In the genomic region with DNA sequence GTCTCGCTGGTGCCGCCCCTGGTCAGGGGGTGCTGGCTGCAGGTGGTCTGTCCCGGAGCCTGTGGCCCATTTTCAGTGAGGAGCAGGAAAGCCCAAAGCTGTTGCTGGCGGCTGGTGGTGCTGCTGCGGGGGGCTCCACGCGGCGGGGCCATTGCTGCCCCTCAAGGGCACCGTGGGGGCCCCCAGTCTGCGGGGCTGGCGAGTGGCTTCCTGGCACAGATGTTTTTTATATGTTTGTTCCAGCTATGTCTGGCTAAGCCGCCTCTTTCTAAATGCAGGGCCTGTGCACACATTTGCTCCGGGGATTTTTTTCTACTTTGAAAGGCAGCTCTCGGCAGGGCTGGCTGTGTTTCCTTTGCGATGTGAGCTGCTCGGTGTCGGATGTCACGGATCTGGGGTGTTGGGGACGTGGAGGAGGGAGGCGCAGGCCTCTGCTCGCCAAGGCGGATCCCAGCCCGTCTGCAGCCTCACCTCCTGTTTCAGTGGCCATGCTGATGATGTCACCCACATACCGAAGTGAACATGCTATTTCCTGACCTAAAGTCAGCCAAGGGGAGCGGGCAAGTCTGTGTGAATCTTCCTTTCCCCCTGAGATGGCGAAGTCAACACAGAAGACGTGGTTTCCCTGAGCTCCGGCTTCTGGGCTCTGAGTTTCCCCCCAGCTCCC, we compare ENCODE assay signal across 9 cellular contexts.
DNase-seq lines count a peak whose midpoint lies in the region; ATAC-seq, FAIRE-seq and TF ChIP-seq lines count a peak whose summit lies in the region.
"Had no signal": no experiment of that assay in that cellular context is flagged by ENCODE, and none has a peak within 500 bp of the region (broad histone marks: within the 10 kb centered on the region; RNA-seq: fewer than 3 reads in every experiment).

No MANE protein-coding gene starts in this region.

- H3K4me1 ChIP-seq in RWPE2 (ENCODE audit: insufficient read depth, poor library complexity, severe bottlenecking) = peaks cover 28% of the 10 kb centered on the region
- H3K4me1 ChIP-seq in foreskin keratinocyte = peaks cover 5% of the 10 kb centered on the region
- no peaks in the 10 kb centered on the region for H3K4me1 ChIP-seq in pancreas
- no peaks in the 10 kb centered on the region for H3K4me1 ChIP-seq in small intestine (ENCODE audit: control insufficient read depth in 2 of 2, insufficient read depth in 1 of 2, low read depth in 1 of 2, low read length in 1 of 2)

- H3K27ac ChIP-seq in RWPE2 (ENCODE audit: poor library complexity, severe bottlenecking) = peak overlapping the region; percentile 54
- peak overlapping the region; percentile 80 for H3K27ac ChIP-seq in foreskin keratinocyte
- no peak overlapping the region for H3K27ac ChIP-seq in pancreas
- H3K27ac ChIP-seq in small intestine (ENCODE audit: low read depth in 1 of 2, low read length in 1 of 2) = no peak overlapping the region
- H3K27ac ChIP-seq: dorsolateral prefrontal cortex had no signal

- H3K9me3 ChIP-seq in RWPE2 (ENCODE audit: severe bottlenecking) (peaks cover under 1% of the 10 kb centered on the region), pancreas (no peaks in the 10 kb centered on the region), small intestine (ENCODE audit: control insufficient read depth, low read depth) (no peaks in the 10 kb centered on the region)

- intact Hi-C loops in pancreas (cut with DNase I) = no loop called here

- peak; percentile 47 for DNase-seq in ELR (ENCODE audit: low read depth)
- DNase-seq in RWPE2 (ENCODE audit: low spot score) = peak; percentile 86
- DNase-seq in foreskin keratinocyte = peak; percentile 86 to 92
- DNase-seq in pancreas = peak in 2 of 6 donors; percentile 11 to 44
- DNase-seq in small intestine = no peak
- no peak for DNase-seq in NCI-H2227 treated with DMSO at 0.1 percent for 48 hours (lab: John Stamatoyannopoulos, UW)
- no peak for DNase-seq in NCI-H446 (lab: John Stamatoyannopoulos, UW)

- TF ChIP-seq CTCF in RWPE2 (IDR thresholded peaks at IDR 0.05; ENCODE audit: poor library complexity, severe bottlenecking) (no peak), foreskin keratinocyte (conservative IDR thresholded peaks at IDR 0.05) (peak; percentile 7), pancreas (IDR thresholded peaks at IDR 0.05) (no peak)

- FAIRE-seq in pancreas (lab: Jason Lieb, UNC) = no peak
- no peak for FAIRE-seq in small intestine (lab: Jason Lieb, UNC)

- H3K27me3 ChIP-seq in RWPE2 (ENCODE audit: insufficient read depth, poor library complexity, severe bottlenecking) (no peaks in the 10 kb centered on the region), foreskin keratinocyte (no peaks in the 10 kb centered on the region), pancreas (peaks cover 0 to 8% (median 0%) of the 10 kb centered on the region in 4 donors), small intestine (ENCODE audit: control insufficient read depth in 2 of 2, insufficient read depth in 2 of 2, low read length in 2 of 2) (no peaks in the 10 kb centered on the region)

- WGBS in pancreas, 2 donors = 36 to 44% methylated on average over 27 to 28 of the region's 28 CpGs
- 46 to 53% (median 49%) methylated on average over 28 of the region's 28 CpGs for WGBS in small intestine, 3 donors

- no peaks in the 10 kb centered on the region for H3K36me3 ChIP-seq in RWPE2 (ENCODE audit: low read depth)
- no peaks in the 10 kb centered on the region for H3K36me3 ChIP-seq in pancreas
- no peaks in the 10 kb centered on the region for H3K36me3 ChIP-seq in small intestine (ENCODE audit: control insufficient read depth in 2 of 2, insufficient read depth in 2 of 2, low read length in 2 of 2)

- no peak overlapping the region for H3K4me3 ChIP-seq in RWPE2 (ENCODE audit: severe bottlenecking)
- no peak overlapping the region for H3K4me3 ChIP-seq in pancreas
- no peak overlapping the region for H3K4me3 ChIP-seq in small intestine (ENCODE audit: low read depth in 1 of 2, low read length in 2 of 2)
- H3K4me3 ChIP-seq: dorsolateral prefrontal cortex had no signal

- peak; percentile 93 for ATAC-seq in RWPE2 (ENCODE audit: low read depth)
- peak; percentile 85 for ATAC-seq in foreskin keratinocyte
- ATAC-seq in pancreas = peak in 3 of 4 donors; percentile 36 to 66 (median 60)
- ATAC-seq in GM18873 (IDR thresholded peaks at IDR 0.05; ENCODE audit: low FRiP score, unreplicated experiment) = no peak

Comparison
In these comparisons a context has a peak if more than half of its experiments do, and no peak if none do; other contexts are left out.
1. DNase-seq: peak in ELR (single experiment), RWPE2 (single experiment) and foreskin keratinocyte (2 of 2); none in small intestine (single experiment), NCI-H2227 treated with DMSO at 0.1 percent for 48 hours (single experiment) and NCI-H446 (0 of 2).
2. H3K27ac ChIP-seq: peak in RWPE2 (single experiment) and foreskin keratinocyte (single experiment); none in pancreas (0 of 4) and small intestine (0 of 2).